In genomic region chrX:51894697-51895336, GRCh38 we compare ENCODE assay signal across 8 cellular contexts. TPM values are rescaled to one million over a fixed set of nuclear protein-coding genes. Genes with fewer than 3 reads are reported as not detected.
DNase-seq lines count a peak whose midpoint lies in the region; ATAC-seq and TF ChIP-seq lines count a peak whose summit lies in the region.

No MANE protein-coding gene starts in this region.

- ATAC-seq in GM21526 (IDR thresholded peaks at IDR 0.05; ENCODE audit: low FRiP score, unreplicated experiment) (peak; percentile 69), left lung (peak; percentile 11)

- H3K27ac ChIP-seq in left lung (no peak overlapping the region), temporal lobe (ENCODE audit: low read depth, low read length) (peak overlapping the region; percentile 76)

- no peaks in the 10 kb centered on the region for H3K27me3 ChIP-seq in left lung

- TF ChIP-seq CTCF in GM12865 (IDR thresholded peaks at IDR 0.05; ENCODE audit: insufficient read depth, low read depth, low read length, missing control alignments) (no peak), cardiac fibroblast (IDR thresholded peaks at IDR 0.05; ENCODE audit: low read depth, low read length) (peak; percentile 24), left lung (IDR thresholded peaks at IDR 0.05) (no peak)

- peaks cover 0 to 20% of the 10 kb centered on the region in 2 donors for H3K36me3 ChIP-seq in left lung

- DNase-seq in GM12865 (ENCODE audit: low read depth) (peak; percentile 19), NCI-H1105 (lab: John Stamatoyannopoulos, UW) (peak; percentile 38), cardiac fibroblast (ENCODE audit: low read depth in 2 of 2) (peak; percentile 34), left lung (peak in 1 of 2 donors; percentile 24), A172 (ENCODE audit: low spot score) (no peak)
- no peak for DNase-seq in stimulated activated CD4-positive, alpha-beta T cell treated with anti-CD3 and anti-CD28 coated beads, Interleukin-1b, Interleukin-23, amount 100 ng/mL, for 48 hours

- H3K4me3 ChIP-seq in GM12865 (ENCODE audit: low read depth, low read length) (peak overlapping the region; percentile 83), cardiac fibroblast (replicated peaks in 1 of 2; ENCODE audit: low read depth in 2 of 2, low read length in 2 of 2) (peak overlapping the region; percentile 67 to 70), left lung (peak overlapping the region; percentile 38 to 46)

- H3K9me3 ChIP-seq in left lung = no peaks in the 10 kb centered on the region

- intact Hi-C loops in left lung (cut with DNase I) = no loop called here

- H3K4me1 ChIP-seq in left lung = no peaks in the 10 kb centered on the region

RNA-seq across cellular contexts. Expression of gene MAGED1, which starts 1.4 kb away (rescaled TPM):
- total RNA-seq in left lung = 100 to 1,000 TPM; 132 to 205 TPM
- total RNA-seq in temporal lobe = 122 TPM
- total RNA-seq in A172 (2014; rRNA removed; shearing (Covaris generic)) = 98.9 and 110 TPM in 2 replicates

Comparison
In these comparisons a context has a peak if more than half of its experiments do, and no peak if none do; other contexts are left out.
1. DNase-seq: peak in GM12865 (single experiment), NCI-H1105 (single experiment) and cardiac fibroblast (2 of 2); none in stimulated activated CD4-positive, alpha-beta T cell treated with anti-CD3 and anti-CD28 coated beads, Interleukin-1b, Interleukin-23, amount 100 ng/mL, for 48 hours (single experiment) and A172 (single experiment).
2. Peak in every context shown above with its lines, with median percentiles within 50 percentile points of each other: H3K4me3 ChIP-seq.